14 cellular contexts compared by ENCODE assay signal in genomic region chr1:111290640-111291039, GRCh38. TPM values are rescaled to one million over a fixed set of nuclear protein-coding genes. Genes with fewer than 3 reads are reported as not detected.
DNase-seq lines count a peak whose midpoint lies in the region; ATAC-seq lines count a peak whose summit lies in the region.
"Had no signal": no experiment of that assay in that cellular context is flagged by ENCODE, and none has a peak within 500 bp of the region (broad histone marks: within the 10 kb centered on the region; RNA-seq: fewer than 3 reads in every experiment).

Gene CHIA (plus strand): TSS chr1:111290851. CDS start chr1:111310468, 19,617 bp downstream.

- DNase-seq in DMS153 treated with DMSO at 0.1 percent for 48 hours (lab: John Stamatoyannopoulos, UW; ENCODE audit: unreplicated experiment) (peak; percentile 84), NCI-H1105 treated with DMSO at 0.1 percent for 48 hours (lab: John Stamatoyannopoulos, UW) (peak; percentile 97), NCI-H524 treated with DMSO at 0.1 percent for 48 hours (lab: John Stamatoyannopoulos, UW) (peak; percentile 75), left ventricle myocardium superior (no peak), NK-92 (lab: John Stamatoyannopoulos, UW; ENCODE audit: unreplicated experiment) (no peak), GM19240 (ENCODE audit: insufficient read length, low spot score) (no peak)
- no peak for DNase-seq in activated CD4-positive, CD25-positive, alpha-beta regulatory T cell treated with anti-CD3 and anti-CD28 coated beads, Interleukin-2, amount 50 U/mL, for 72 hours
- DNase-seq: activated B cell treated with CpG ODN at 0.5 μM for 24 hours; activated naive CD8-positive, alpha-beta T cell treated with anti-CD3 and anti-CD28 coated beads, Interleukin-2, amount 10 ng/mL, durations not matched to agents 7 days and 5 days; GM23248 had no signal

- intact Hi-C loops in left ventricle myocardium superior (cut with micrococcal nuclease), result no loop called here

- ATAC-seq in left ventricle myocardium superior (peak; percentile 57), HG02973 (IDR thresholded peaks at IDR 0.05; ENCODE audit: unreplicated experiment) (no peak)
- ATAC-seq: esophagus mucosa had no signal

RNA-seq across cellular contexts. Expression of gene CHIA, which starts in this region (rescaled TPM):
- total RNA-seq in left ventricle myocardium superior, result not detected
- total RNA-seq: activated B cell treated with CpG ODN at 0.5 μM for 24 hours; activated naive CD8-positive, alpha-beta T cell treated with anti-CD3 and anti-CD28 coated beads, Interleukin-2, amount 10 ng/mL, durations not matched to agents 7 days and 5 days; esophagus mucosa; GM23248; hepatocyte; lower leg skin had no signal

Comparison
In these comparisons a context has a peak if more than half of its experiments do, and no peak if none do; other contexts are left out.
1. Peak in ATAC-seq in left ventricle myocardium superior; RNA of the gene not detected or under 1 TPM.
2. DNase-seq: peak in DMS153 treated with DMSO at 0.1 percent for 48 hours (single experiment), NCI-H1105 treated with DMSO at 0.1 percent for 48 hours (single experiment) and NCI-H524 treated with DMSO at 0.1 percent for 48 hours (single experiment); none in left ventricle myocardium superior (single experiment), activated CD4-positive, CD25-positive, alpha-beta regulatory T cell treated with anti-CD3 and anti-CD28 coated beads, Interleukin-2, amount 50 U/mL, for 72 hours (single experiment), NK-92 (single experiment) and GM19240 (single experiment).